In genomic region chr12:74922117-74922516, GRCh38 we compare ENCODE assay signal across 16 cellular contexts.
A peak's percentile ranks its signal among the peaks of the same experiment; 100 is the strongest.
DNase-seq lines count a peak whose midpoint lies in the region; ATAC-seq, FAIRE-seq and TF ChIP-seq lines count a peak whose summit lies in the region.
"Had no signal": no experiment of that assay in that cellular context is flagged by ENCODE, and none has a peak within 500 bp of the region (broad histone marks: within the 10 kb centered on the region; RNA-seq: fewer than 3 reads in every experiment).

No MANE protein-coding gene starts in this region.

- no peaks in the 10 kb centered on the region for H3K79me2 ChIP-seq in HepG2 (ENCODE audit: insufficient read depth, low read length)

- no peak overlapping the region for H3K18ac ChIP-seq in neuronal stem cell (ENCODE audit: low read length)

- H4K91ac ChIP-seq in neuronal stem cell (ENCODE audit: low read depth, low read length, poor library complexity), result no peak overlapping the region

- H3K36me3 ChIP-seq in right lobe of liver, result no peaks in the 10 kb centered on the region
- H3K36me3 ChIP-seq in HepG2 (replicated peaks in 1 of 2; ENCODE audit: control insufficient read depth in 1 of 2, insufficient read depth in 2 of 2, low read length in 2 of 2), result no peaks in the 10 kb centered on the region
- no peaks in the 10 kb centered on the region for H3K36me3 ChIP-seq in gastroesophageal sphincter
- no peaks in the 10 kb centered on the region for H3K36me3 ChIP-seq in neuronal stem cell (replicated peaks in 1 of 2; ENCODE audit: control insufficient read depth in 2 of 2, insufficient read depth in 2 of 2, low read length in 2 of 2)

- H3K79me1 ChIP-seq in neuronal stem cell (ENCODE audit: low read depth, low read length), result no peaks in the 10 kb centered on the region

- intact Hi-C loops in right lobe of liver (cut with DNase I) (no loop called here), HepG2 (cut with micrococcal nuclease; ENCODE audit: unreplicated experiment) (no loop called here)

- TF ChIP-seq CTCF in right lobe of liver (IDR thresholded peaks at IDR 0.05), result no peak
- no peak for TF ChIP-seq CTCF in HepG2 (CRISPR knock-in tag; IDR thresholded peaks at IDR 0.05)
- TF ChIP-seq CTCF in gastroesophageal sphincter (IDR thresholded peaks at IDR 0.05), result no peak

- no peak overlapping the region for H2BK120ac ChIP-seq in neuronal stem cell (ENCODE audit: low read depth, low read length)

- H3K4ac ChIP-seq in neuronal stem cell (ENCODE audit: low read length), result no peak overlapping the region

- ATAC-seq in right lobe of liver (peak in 3 of 4 donors; percentile 11 to 21 (median 16)), HepG2 (no peak), gastroesophageal sphincter (peak; percentile 39)
- ATAC-seq: A549 had no signal

- TF ChIP-seq RAD21 in HepG2 (CRISPR knock-in tag; IDR thresholded peaks at IDR 0.05), result no peak

- H3K9ac ChIP-seq in HepG2 (ENCODE audit: insufficient read depth, low read depth, low read length) (no peak overlapping the region), neuronal stem cell (ENCODE audit: low read depth, low read length, poor library complexity) (no peak overlapping the region)

- peak overlapping the region; percentile 56 for H4K8ac ChIP-seq in neuronal stem cell (ENCODE audit: low read depth, low read length)

- no CpG with 5 or more reads among the region's 1 CpG for WGBS in right lobe of liver (ENCODE audit: insufficient coverage, low coverage, low lambda C conversion rate, missing lambda C conversion rate)
- no CpG with 5 or more reads among the region's 1 CpG for WGBS in HepG2 (ENCODE audit: low lambda C conversion rate)
- 83% methylated on average over 1 of the region's 1 CpG; no CpG with 5 or more reads in 1 of the 2 donors for WGBS in gastroesophageal sphincter (ENCODE audit: low coverage in 1 of 2), 2 donors
- no CpG with 5 or more reads among the region's 1 CpG for WGBS in neuronal stem cell (ENCODE audit: extremely low coverage in 2 of 2, insufficient read length in 2 of 2, insufficient replicate concordance in 1 of 2), 2 donors

- H2AK5ac ChIP-seq in neuronal stem cell (ENCODE audit: low read depth, low read length), result no peak overlapping the region

- H3K4me1 ChIP-seq in right lobe of liver (no peaks in the 10 kb centered on the region), HepG2 (ENCODE audit: insufficient read depth, low read length) (no peaks in the 10 kb centered on the region), gastroesophageal sphincter (no peaks in the 10 kb centered on the region), neuronal stem cell (ENCODE audit: control insufficient read depth in 2 of 2, insufficient read depth in 1 of 2, low read depth in 1 of 2, low read length in 2 of 2) (no peaks in the 10 kb centered on the region)
- H3K4me1 ChIP-seq: A549 had no signal

- CTCF ChIA-PET in HepG2 (lab: Yijun Ruan, JAX; ENCODE audit: low intra/inter-chr PET ratio, low total read pairs), result no interaction called here

- TF ChIP-seq POLR2A in right lobe of liver (IDR thresholded peaks at IDR 0.05), result no peak
- TF ChIP-seq POLR2A in HepG2 (IDR thresholded peaks at IDR 0.05; ENCODE audit: insufficient read depth in 1 of 2, low read depth in 2 of 2, low read length in 2 of 2), result no peak
- TF ChIP-seq POLR2A in gastroesophageal sphincter (IDR thresholded peaks at IDR 0.05), result no peak

- H3K9me3 ChIP-seq in right lobe of liver (no peaks in the 10 kb centered on the region), HepG2 (ENCODE audit: low read length) (no peaks in the 10 kb centered on the region), gastroesophageal sphincter (peaks cover 0 to 16% (median 0%) of the 10 kb centered on the region in 3 donors), neuronal stem cell (replicated peaks in 1 of 2; ENCODE audit: control insufficient read depth in 2 of 2, insufficient read depth in 1 of 2, low read depth in 1 of 2, low read length in 2 of 2) (no peaks in the 10 kb centered on the region)

- in situ Hi-C loops in HepG2 (cut with HindIII; ENCODE audit: extremely low pct_ligation_motif_present, low pct_unique_long_range_greater_than_20kb), result no loop called here

- H2AFZ ChIP-seq in HepG2 (ENCODE audit: low read length) (no peak overlapping the region), neuronal stem cell (ENCODE audit: low read length) (no peak overlapping the region)

- H3K27ac ChIP-seq in right lobe of liver, result no peak overlapping the region
- no peak overlapping the region for H3K27ac ChIP-seq in HepG2 (ENCODE audit: extremely low read length, insufficient read depth, low read length)
- H3K27ac ChIP-seq in gastroesophageal sphincter, result no peak overlapping the region
- H3K27ac ChIP-seq in neuronal stem cell (replicated peaks; ENCODE audit: low read length), result no peak overlapping the region
- H3K27ac ChIP-seq: 22Rv1, A549, C4-2B had no signal

- FAIRE-seq in HepG2 (lab: Jason Lieb, UNC), result no peak
- no peak for FAIRE-seq in GM19239 (lab: Jason Lieb, UNC)
- FAIRE-seq: A549 had no signal

- DNase-seq in right lobe of liver (no peak), HepG2 (ENCODE audit: low spot score) (no peak), neuronal stem cell (ENCODE audit: low spot score) (no peak), NCI-H2196 treated with DMSO at 0.1 percent for 48 hours (lab: John Stamatoyannopoulos, UW; ENCODE audit: unreplicated experiment) (no peak), anterior cingulate cortex (lab: John Stamatoyannopoulos, UW) (no peak), GM19239 (ENCODE audit: insufficient read length, low spot score) (no peak)
- DNase-seq: AML-193; CD4-positive, alpha-beta memory T cell; DMS79 treated with DMSO at 0.1 percent for 48 hours; GF-D8; GOT3; H7 had no signal

- POLR2A ChIA-PET in HepG2 (lab: Yijun Ruan, JAX), result no interaction called here

- TF ChIP-seq EP300 in HepG2 (IDR thresholded peaks at IDR 0.05; ENCODE audit: low read depth in 2 of 2, low read length in 2 of 2) (no peak), HepG2 (CRISPR knock-in tag; IDR thresholded peaks at IDR 0.05; ENCODE audit: borderline replicate concordance) (no peak), gastroesophageal sphincter (IDR thresholded peaks at IDR 0.05) (no peak)

- H3K27me3 ChIP-seq in right lobe of liver (no peaks in the 10 kb centered on the region), HepG2 (ENCODE audit: control insufficient read depth in 1 of 2, insufficient read depth in 2 of 2, low read length in 2 of 2) (no peaks in the 10 kb centered on the region; a peak in 1 of 5 replicates), gastroesophageal sphincter (no peaks in the 10 kb centered on the region), neuronal stem cell (ENCODE audit: control insufficient read depth in 3 of 3, insufficient read depth in 3 of 3, low read depth in 1 of 3, low read length in 3 of 3) (no peaks in the 10 kb centered on the region)

- H3K4me2 ChIP-seq in HepG2 (ENCODE audit: low read depth, low read length), result no peak overlapping the region
- H3K4me2 ChIP-seq in neuronal stem cell (ENCODE audit: insufficient read depth, low read length, poor library complexity, severe bottlenecking), result no peak overlapping the region
- H3K4me2 ChIP-seq: A549 had no signal

- H3K14ac ChIP-seq in neuronal stem cell (ENCODE audit: low read length), result no peak overlapping the region

- no peak overlapping the region for H2BK15ac ChIP-seq in neuronal stem cell (ENCODE audit: low read length)

- BruUV-seq in HepG2 (replicated peaks; lab: Mats Ljungman, UMichigan), result no TSS peak

- no peak overlapping the region for H2BK5ac ChIP-seq in neuronal stem cell (ENCODE audit: low read length)

- no peak overlapping the region for H3K23ac ChIP-seq in neuronal stem cell (ENCODE audit: low read depth, low read length, poor library complexity)

- H4K20me1 ChIP-seq in HepG2 (ENCODE audit: insufficient read depth, low read length), result no peaks in the 10 kb centered on the region

- H3K4me3 ChIP-seq in right lobe of liver (no peak overlapping the region), HepG2 (replicated peaks in 1 of 3; ENCODE audit: insufficient read depth in 1 of 3, low read depth in 2 of 3, low read length in 3 of 3) (no peak overlapping the region), gastroesophageal sphincter (no peak overlapping the region), neuronal stem cell (ENCODE audit: low read length in 2 of 2) (no peak overlapping the region)
- H3K4me3 ChIP-seq: A549 had no signal

- no peak overlapping the region for H2BK12ac ChIP-seq in neuronal stem cell (ENCODE audit: low read length)

TF ChIP-seq in HepG2, 621 proteins besides CTCF, POLR2A, EP300 and RAD21 (continues in another document):
- TF ChIP-seq ATRX (CRISPR knock-in tag; IDR thresholded peaks at IDR 0.05; ENCODE audit: borderline replicate concordance) (no peak), ZBTB8A (CRISPR knock-in tag; IDR thresholded peaks at IDR 0.05; ENCODE audit: borderline replicate concordance, low read depth) (no peak), HMG20A (CRISPR knock-in tag; IDR thresholded peaks at IDR 0.05; ENCODE audit: borderline replicate concordance) (no peak)
